1 cellular context compared by ENCODE assay signal in genomic region chr19:4208385-4209094, GRCh38.
TF ChIP-seq lines count a peak whose summit lies in the region.

No MANE protein-coding gene starts in this region.

TF ChIP-seq in endothelial cell of umbilical vein, 7 proteins besides CTCF, POLR2A, EP300 and RAD21:
- TF ChIP-seq JUN (IDR thresholded peaks at IDR 0.05; ENCODE audit: borderline replicate concordance, insufficient read depth, insufficient read length, low read depth) (peak; percentile 11), FOS (IDR thresholded peaks at IDR 0.05; ENCODE audit: borderline replicate concordance, insufficient read depth, low read length) (no peak), POLR2AphosphoS5 (IDR thresholded peaks at IDR 0.05; ENCODE audit: insufficient read depth, low read depth, low read length) (no peak)
